ENCODE assay signal across 18 cellular contexts in genomic region chr7:138075786-138076185, GRCh38. TPM values are rescaled to one million over a fixed set of nuclear protein-coding genes. Genes with fewer than 3 reads are reported as not detected.
"Had no signal": no experiment of that assay in that cellular context is flagged by ENCODE, and none has a peak within 500 bp of the region (broad histone marks: within the 10 kb centered on the region; RNA-seq: fewer than 3 reads in every experiment).

No MANE protein-coding gene starts in this region.

RNA-seq across cellular contexts. Expression of gene AKR1D1, which starts 0.5 kb away (rescaled TPM):
- total RNA-seq: activated CD4-positive, alpha-beta memory T cell treated with anti-CD3 and anti-CD28 coated beads for 36 hours; activated CD4-positive, alpha-beta T cell treated with anti-CD3 and anti-CD28 coated beads, Interleukin-2, amount 10 ng/mL, durations not matched to agents 24 days and 14 days; activated CD8-positive, alpha-beta memory T cell treated with anti-CD3 and anti-CD28 coated beads for 36 hours; activated CD8-positive, alpha-beta T cell treated with anti-CD3 and anti-CD28 coated beads for 36 hours; activated naive CD4-positive, alpha-beta T cell treated with anti-CD3 and anti-CD28 coated beads for 36 hours; activated naive CD4-positive, alpha-beta T cell treated with anti-CD3 and anti-CD28 coated beads, Interleukin-2, amount 50 U/mL, for 72 hours; activated naive CD8-positive, alpha-beta T cell treated with anti-CD3 and anti-CD28 coated beads for 36 hours; activated T-cell treated with anti-CD3 and anti-CD28 coated beads, Interleukin-2, amount 50 U/mL, for 72 hours; activated T-helper 1 cell treated with anti-CD3 and anti-CD28 coated beads, Interleukin-12 subunit alpha, Interleukin-12 subunit beta, Interleukin-2, Interleukin-4 antibody, amounts not matched to agents 30 ng/mL and 10 ng/mL and 1 ng/mL, durations not matched to agents 14 hours and 24 hours and 36 hours; activated T-helper 17 cell treated with anti-CD3 and anti-CD28 coated beads, Interleukin-2, amount 50 U/mL, for 72 hours; aorta; astrocyte; body of pancreas; cardiac septum; cerebellum; T-helper 1 cell treated with Interleukin-12 subunit alpha and Interleukin-12 subunit beta and Interleukin-4 antibody, amounts not matched to agents 30 ng/mL and 1 ng/mL, for 36 hours; T-helper 17 cell; T-helper 2 cell treated with Interferon-gamma antibody and Interleukin-4, amounts not matched to agents 100 ng/mL and 5 ng/mL, for 36 hours had no signal
- polyA plus RNA-seq: aorta had no signal
